In genomic region chr5:123398058-123398728, GRCh38 we compare ENCODE assay signal across 20 cellular contexts. TPM values are rescaled to one million over a fixed set of nuclear protein-coding genes. Genes with fewer than 3 reads are reported as not detected.
DNase-seq lines count a peak whose midpoint lies in the region; ATAC-seq, FAIRE-seq and TF ChIP-seq lines count a peak whose summit lies in the region.
"Had no signal": no experiment of that assay in that cellular context is flagged by ENCODE, and none has a peak within 500 bp of the region (broad histone marks: within the 10 kb centered on the region; RNA-seq: fewer than 3 reads in every experiment).

No MANE protein-coding gene starts in this region.

- H3K36me3 Mint-ChIP-seq in activated naive CD4-positive, alpha-beta T cell treated with anti-CD3 and anti-CD28 coated beads, Interleukin-2, amount 50 U/mL, for 72 hours: peaks cover 10% of the 10 kb centered on the region in 2 donors

- TF ChIP-seq CTCF in DND-41 (IDR thresholded peaks at IDR 0.05; ENCODE audit: borderline replicate concordance, extremely low read depth, low read length, poor library complexity, severe bottlenecking): no peak
- no peak for TF ChIP-seq CTCF in GM12878 (IDR thresholded peaks at IDR 0.05 in 2 of 3, conservative IDR thresholded peaks at IDR 0.05 in 1 of 3; ENCODE audit: control insufficient read depth in 2 of 3, extremely low read depth in 1 of 3, insufficient read depth in 1 of 3, low read depth in 3 of 3, low read length in 3 of 3)
- no peak for TF ChIP-seq CTCF in HepG2 (CRISPR knock-in tag; IDR thresholded peaks at IDR 0.05)

- no peaks in the 10 kb centered on the region for H3K4me1 ChIP-seq in DND-41 (ENCODE audit: insufficient read depth, low read length)
- no peaks in the 10 kb centered on the region for H3K4me1 ChIP-seq in GM12878 (ENCODE audit: control insufficient read depth, insufficient read depth, low read length)
- no peaks in the 10 kb centered on the region for H3K4me1 ChIP-seq in HepG2 (ENCODE audit: insufficient read depth, low read length)
- H3K4me1 ChIP-seq: left lung had no signal

- no peak overlapping the region for H3K27ac Mint-ChIP-seq in activated naive CD4-positive, alpha-beta T cell treated with anti-CD3 and anti-CD28 coated beads, Interleukin-2, amount 50 U/mL, for 72 hours
- H3K27ac Mint-ChIP-seq: T-helper 2 cell treated with Interferon-gamma antibody and Interleukin-4, amounts not matched to agents 5 μg/mL and 100 μg/mL, for 36 hours had no signal

- no peak for TF ChIP-seq RAD21 in GM12878 (IDR thresholded peaks at IDR 0.05; ENCODE audit: insufficient read depth, low read depth, low read length)
- no peak for TF ChIP-seq RAD21 in HepG2 (CRISPR knock-in tag; IDR thresholded peaks at IDR 0.05)

- TF ChIP-seq POLR2A in GM12878 (IDR thresholded peaks at IDR 0.05; ENCODE audit: low read depth, low read length) (no peak), HepG2 (IDR thresholded peaks at IDR 0.05; ENCODE audit: insufficient read depth in 1 of 2, low read depth in 2 of 2, low read length in 2 of 2) (no peak)

- POLR2A ChIA-PET in GM12878 (lab: Charles Lee): interaction anchor here (0.6 kb wide), 1 partner anchor 145 kb away, joined by 4 read pairs; no protein-coding TSS in a partner anchor
- POLR2A ChIA-PET in HepG2 (lab: Yijun Ruan, JAX): no interaction called here

- BruUV-seq in GM12878 (replicated peaks; lab: Mats Ljungman, UMichigan) (no TSS peak), HepG2 (replicated peaks; lab: Mats Ljungman, UMichigan) (no TSS peak)

- H3K9ac ChIP-seq in DND-41 (ENCODE audit: low read depth, low read length): no peak overlapping the region
- H3K9ac ChIP-seq in GM12878 (ENCODE audit: control insufficient read depth, insufficient read depth, low read length): no peak overlapping the region
- no peak overlapping the region for H3K9ac ChIP-seq in HepG2 (ENCODE audit: insufficient read depth, low read depth, low read length)

- ATAC-seq in DND-41 (ENCODE audit: insufficient read depth, low read depth) (peak; percentile 76), GM19328 (IDR thresholded peaks at IDR 0.05; ENCODE audit: unreplicated experiment) (peak; percentile 67), HG03469 (IDR thresholded peaks at IDR 0.05; ENCODE audit: unreplicated experiment) (peak; percentile 52), GM12878 (peak; percentile 39; the same call in 1 of the 3 replicates), HG03196 (IDR thresholded peaks at IDR 0.05; ENCODE audit: unreplicated experiment) (no peak), HepG2 (no peak)
- no peak for ATAC-seq in activated naive CD4-positive, alpha-beta T cell treated with anti-CD3 and anti-CD28 coated beads, Interleukin-2, amount 50 U/mL, for 72 hours
- ATAC-seq: left lung had no signal

- H3K79me2 ChIP-seq in DND-41 (ENCODE audit: insufficient read depth, low read length) (no peaks in the 10 kb centered on the region), GM12878 (ENCODE audit: control insufficient read depth, insufficient read depth, low read length) (no peaks in the 10 kb centered on the region), HepG2 (ENCODE audit: insufficient read depth, low read length) (no peaks in the 10 kb centered on the region)

- FAIRE-seq in GM12878 (lab: Jason Lieb, UNC) (peak; percentile 73), HepG2 (lab: Jason Lieb, UNC) (no peak)

- H3K27ac ChIP-seq in DND-41 (ENCODE audit: low read length) (no peak overlapping the region), GM12878 (ENCODE audit: control insufficient read depth, insufficient read depth) (no peak overlapping the region), HepG2 (ENCODE audit: extremely low read length, insufficient read depth, low read length) (no peak overlapping the region)
- H3K27ac ChIP-seq: left lung, thoracic aorta had no signal

- no peaks in the 10 kb centered on the region for H3K9me3 ChIP-seq in DND-41 (ENCODE audit: insufficient read depth, low read length, severe bottlenecking)
- no peaks in the 10 kb centered on the region for H3K9me3 ChIP-seq in GM12878 (replicated peaks; ENCODE audit: control insufficient read depth, insufficient read depth, low read length)
- H3K9me3 ChIP-seq in HepG2 (ENCODE audit: low read length): no peaks in the 10 kb centered on the region
- H3K9me3 ChIP-seq: left lung, thoracic aorta had no signal

- in situ Hi-C loops in GM12878 (cut with MboI) (no loop called here), HepG2 (cut with HindIII; ENCODE audit: extremely low pct_ligation_motif_present, low pct_unique_long_range_greater_than_20kb) (no loop called here)

- WGBS in GM12878 (ENCODE audit: insufficient coverage, insufficient replicate concordance, low lambda C conversion rate, missing lambda C conversion rate): 0% methylated on average over 1 of the region's 1 CpG
- 100% methylated on average over 1 of the region's 1 CpG for WGBS in HepG2 (ENCODE audit: low lambda C conversion rate)

- intact Hi-C loops in GM12878 (cut with micrococcal nuclease; ENCODE audit: unreplicated experiment): loop anchor here (10.0 kb wide), 1 partner anchor 217 kb away; no protein-coding TSS in a partner anchor
- intact Hi-C loops in HepG2 (cut with micrococcal nuclease; ENCODE audit: unreplicated experiment): no loop called here

- RAD21 ChIA-PET in GM12878 (lab: Charles Lee; ENCODE audit: unreplicated experiment): interaction anchor here (1.3 kb wide), 1 partner anchor 206 kb away, joined by 3 read pairs; no protein-coding TSS in a partner anchor

- H3K4me3 ChIP-seq in DND-41 (ENCODE audit: low read depth in 1 of 2, low read length in 2 of 2) (no peak overlapping the region), GM12878 (no peak overlapping the region), HepG2 (replicated peaks in 1 of 3; ENCODE audit: insufficient read depth in 1 of 3, low read depth in 2 of 3, low read length in 3 of 3) (no peak overlapping the region)
- H3K4me3 ChIP-seq: left lung, thoracic aorta had no signal

- H3K27me3 ChIP-seq in DND-41 (ENCODE audit: insufficient read depth, low read length, poor library complexity) (no peaks in the 10 kb centered on the region), GM12878 (replicated peaks in 1 of 2; ENCODE audit: control insufficient read depth in 2 of 2, insufficient read depth in 2 of 2, low read length in 1 of 2) (no peaks in the 10 kb centered on the region), HepG2 (ENCODE audit: control insufficient read depth in 1 of 2, insufficient read depth in 2 of 2, low read length in 2 of 2) (no peaks in the 10 kb centered on the region)
- H3K27me3 ChIP-seq: left lung had no signal

- SMC1A ChIA-PET in GM12878 (lab: Charles Lee; ENCODE audit: uncharacterized antibody, unreplicated experiment): interaction anchor here (0.6 to 0.9 kb wide), 3 partner anchors 14 to 207 kb away, joined by 3 read pairs; no protein-coding TSS in a partner anchor

- CTCF ChIA-PET in GM12878 (lab: Yijun Ruan, JAX) (interaction anchor here (0.7 to 1.5 kb wide), 4 partner anchors 8 to 213 kb away, joined by 3 to 6 read pairs (median 3); no protein-coding TSS in a partner anchor), HepG2 (lab: Yijun Ruan, JAX; ENCODE audit: low intra/inter-chr PET ratio, low total read pairs) (no interaction called here)

- no peaks in the 10 kb centered on the region for H3K9me3 Mint-ChIP-seq in activated naive CD4-positive, alpha-beta T cell treated with anti-CD3 and anti-CD28 coated beads, Interleukin-2, amount 50 U/mL, for 72 hours
- H3K9me3 Mint-ChIP-seq: T-helper 2 cell treated with Interferon-gamma antibody and Interleukin-4, amounts not matched to agents 5 μg/mL and 100 μg/mL, for 36 hours had no signal

- TF ChIP-seq EP300 in GM12878 (IDR thresholded peaks at IDR 0.05; ENCODE audit: borderline replicate concordance in 1 of 2, control insufficient read depth in 1 of 2, low read depth in 2 of 2, low read length in 2 of 2) (no peak), HepG2 (IDR thresholded peaks at IDR 0.05; ENCODE audit: low read depth in 2 of 2, low read length in 2 of 2) (no peak), HepG2 (CRISPR knock-in tag; IDR thresholded peaks at IDR 0.05; ENCODE audit: borderline replicate concordance) (no peak)

- DNase-seq in DND-41 (peak; percentile 13), GM12878 (ENCODE audit: low read depth, low spot score) (no peak), T-helper 1 cell (no peak), HepG2 (ENCODE audit: low spot score) (no peak)
- no peak for DNase-seq in activated naive CD4-positive, alpha-beta T cell treated with anti-CD3 and anti-CD28 coated beads, Interleukin-2, amount 50 U/mL, for 72 hours (ENCODE audit: low spot score in 2 of 2)
- DNase-seq: ACHN; activated naive CD4-positive, alpha-beta T cell treated with anti-CD3 and anti-CD28 coated beads, Interleukin-2, amount 50 U/mL, for 16 hours; activated T-cell treated with anti-CD3 and anti-CD28 coated beads, Interleukin-2, amount 50 U/mL, for 48 hours; aorta; caudate nucleus; DMS153; GF-D8; left lung; NCI-H2171 treated with DMSO at 0.1 percent for 48 hours; stimulated activated naive CD4-positive, alpha-beta T cell had no signal

- H4K20me1 ChIP-seq in DND-41 (ENCODE audit: insufficient read depth, low read length): no peaks in the 10 kb centered on the region
- H4K20me1 ChIP-seq in GM12878 (ENCODE audit: control insufficient read depth, insufficient read depth): no peaks in the 10 kb centered on the region
- H4K20me1 ChIP-seq in HepG2 (ENCODE audit: insufficient read depth, low read length): no peaks in the 10 kb centered on the region

- H3K36me3 ChIP-seq in DND-41 (ENCODE audit: insufficient read depth, low read length) (peaks cover 65% of the 10 kb centered on the region), GM12878 (ENCODE audit: control insufficient read depth in 2 of 2, insufficient read depth in 2 of 2, low read length in 1 of 2) (peaks cover 0 to 10% of the 10 kb centered on the region in 2 experiments; a peak in 2 of 4 replicates), HepG2 (replicated peaks in 1 of 2; ENCODE audit: control insufficient read depth in 1 of 2, insufficient read depth in 2 of 2, low read length in 2 of 2) (peaks cover 4 to 20% of the 10 kb centered on the region in 2 experiments; a peak in 4 of 5 replicates)

- H2AFZ ChIP-seq in DND-41 (ENCODE audit: low read depth, low read length): no peak overlapping the region
- no peak overlapping the region for H2AFZ ChIP-seq in GM12878 (ENCODE audit: control insufficient read depth, low read depth, low read length)
- no peak overlapping the region for H2AFZ ChIP-seq in HepG2 (ENCODE audit: low read length)

- H3K4me2 ChIP-seq in DND-41 (ENCODE audit: insufficient read depth, low read length) (no peak overlapping the region), GM12878 (ENCODE audit: control insufficient read depth, insufficient read depth) (no peak overlapping the region), HepG2 (ENCODE audit: low read depth, low read length) (no peak overlapping the region)

RNA-seq across cellular contexts. Expression of gene CEP120, which starts 25.0 kb away (rescaled TPM):
- total RNA-seq in GM12878 (2013; cell fraction: nucleolus; rRNA removed): 62.8 and 67.0 TPM in 2 replicates
- total RNA-seq in GM12878 (2014; rRNA removed) (15.5 TPM in 2 replicates), GM12878 (2014; rRNA removed; fragmentation: Illumina TruSeq; extraction: Trizol) (20.4 and 20.6 TPM in 2 replicates), GM12878 (2021) (16.2 and 17.5 TPM in 2 replicates), HepG2 (2016; rRNA removed; fragmentation: Illumina TruSeq; extraction: Trizol) (14.7 and 21.7 TPM in 2 replicates)
- 4.1 TPM for polyA plus RNA-seq in GM12878 (2011; ENCODE audit: low read depth)
- polyA plus RNA-seq in GM12878 (2011; rRNA removed) (23.0 and 28.3 TPM in 2 replicates), GM12878 (2014; fragmentation: Illumina TruSeq; extraction: Trizol) (15.2 and 22.5 TPM in 2 replicates), GM12878 (2014; fragmentation: Nextera tagmentation; extraction: Ambion mirVana) (1 to 10 TPM; 4.1 to 4.3 TPM), GM12878 (2014; rRNA removed) (7.2 and 11.0 TPM in 2 replicates), GM12878 (2016; fragmentation: Nextera tagmentation; extraction: Ambion mirVana) (10 to 100 TPM in 1 of 2 experiments, 1 to 10 TPM in 1; 9.8 to 10.6 TPM), HepG2 (2011; rRNA removed) (7.8 and 8.0 TPM in 2 replicates)
- polyA plus RNA-seq in GM12878 (2011; cell fraction: cytosol; rRNA removed): 13.6 and 16.6 TPM in 2 replicates
- 17.3 and 19.6 TPM in 2 replicates for polyA plus RNA-seq in GM12878 (2011; cell fraction: nucleus; rRNA removed)
- polyA plus RNA-seq in GM12878 (2012): 5.7 and 7.8 TPM in 2 replicates
- polyA minus RNA-seq in GM12878 (2011; rRNA and poly(A)+ RNA removed): 69.6 and 75.8 TPM in 2 replicates
- polyA minus RNA-seq in GM12878 (2011; cell fraction: cytosol; rRNA and poly(A)+ RNA removed): 11.6 and 13.6 TPM in 2 replicates
- polyA minus RNA-seq in GM12878 (2011; cell fraction: nucleus; rRNA and poly(A)+ RNA removed): 33.4 and 51.1 TPM in 2 replicates
- 10 to 100 TPM; 24.5 to 34.2 TPM for total RNA-seq in activated naive CD4-positive, alpha-beta T cell treated with anti-CD3 and anti-CD28 coated beads, Interleukin-2, amount 50 U/mL, for 72 hours
- total RNA-seq in HepG2 (2016; cell fraction: cytosol; rRNA removed; fragmentation: Illumina TruSeq; extraction: Trizol; ENCODE audit: low read depth): 3.1 and 3.8 TPM in 2 replicates
- 14.9 and 19.2 TPM in 2 replicates for total RNA-seq in HepG2 (2016; cell fraction: insoluble cytoplasmic fraction; rRNA removed; fragmentation: Illumina TruSeq; extraction: Trizol)
- 11.9 and 12.0 TPM in 2 replicates for total RNA-seq in HepG2 (2016; cell fraction: membrane; rRNA removed; fragmentation: Illumina TruSeq; extraction: Trizol)
- total RNA-seq in HepG2 (2016; cell fraction: nucleus; rRNA removed; fragmentation: Illumina TruSeq; extraction: Trizol): 15.4 and 23.4 TPM in 2 replicates
- polyA plus RNA-seq in HepG2 (2011; cell fraction: cytosol; rRNA removed): 3.2 and 3.6 TPM in 2 replicates
- polyA plus RNA-seq in HepG2 (2011; cell fraction: nucleus; rRNA removed): 6.9 and 7.7 TPM in 2 replicates
- 4.4 and 4.7 TPM in 2 replicates for polyA plus RNA-seq in HepG2 (2012)
- polyA plus RNA-seq in HepG2 (2016; cell fraction: cytosol; fragmentation: Illumina TruSeq; extraction: Trizol; ENCODE audit: low read depth): 0.86 and 1.0 TPM in 2 replicates
- 12.4 and 13.0 TPM in 2 replicates for polyA plus RNA-seq in HepG2 (2016; cell fraction: insoluble cytoplasmic fraction; fragmentation: Illumina TruSeq; extraction: Trizol; ENCODE audit: low read depth)
- polyA plus RNA-seq in HepG2 (2016; cell fraction: membrane; fragmentation: Illumina TruSeq; extraction: Trizol; ENCODE audit: low read depth): 4.1 and 4.7 TPM in 2 replicates
- 12.7 and 13.5 TPM in 2 replicates for polyA plus RNA-seq in HepG2 (2016; cell fraction: nucleus; fragmentation: Illumina TruSeq; extraction: Trizol; ENCODE audit: insufficient read depth, low read depth)
- 14.3 and 57.8 TPM in 2 replicates for polyA minus RNA-seq in HepG2 (2011; rRNA and poly(A)+ RNA removed; ENCODE audit: low replicate concordance)
- 6.7 and 8.3 TPM in 2 replicates for polyA minus RNA-seq in HepG2 (2011; cell fraction: cytosol; rRNA and poly(A)+ RNA removed)
- 20.9 and 37.0 TPM in 2 replicates for polyA minus RNA-seq in HepG2 (2011; cell fraction: nucleus; rRNA and poly(A)+ RNA removed)

Comparison
In these comparisons a context has a peak if more than half of its experiments do, and no peak if none do; other contexts are left out.
1. ATAC-seq: peak in DND-41 (single experiment), GM19328 (single experiment), HG03469 (single experiment) and GM12878 (single experiment); none in HG03196 (single experiment), activated naive CD4-positive, alpha-beta T cell treated with anti-CD3 and anti-CD28 coated beads, Interleukin-2, amount 50 U/mL, for 72 hours (0 of 2) and HepG2 (single experiment).